ENCODE assay signal across 24 cellular contexts in genomic region chr15:76176059-76176458, GRCh38.
"Had no signal": no experiment of that assay in that cellular context is flagged by ENCODE, and none has a peak within 500 bp of the region (broad histone marks: within the 10 kb centered on the region; RNA-seq: fewer than 3 reads in every experiment).

No MANE protein-coding gene starts in this region.

- H3K4me1 ChIP-seq: body of pancreas had no signal

- H3K4me3 ChIP-seq: adrenal gland, body of pancreas, esophagus squamous epithelium had no signal

- H3K27ac ChIP-seq: body of pancreas, epithelial cell of prostate, esophagus squamous epithelium had no signal

- H3K9me3 ChIP-seq: adrenal gland, body of pancreas, esophagus squamous epithelium had no signal

- H3K36me3 ChIP-seq: adrenal gland, esophagus squamous epithelium had no signal

- H3K27me3 ChIP-seq: adrenal gland, body of pancreas had no signal

- DNase-seq: activated CD4-positive, alpha-beta memory T cell treated with anti-CD3 and anti-CD28 coated beads for 36 hours; activated CD4-positive, alpha-beta T cell treated with anti-CD3 and anti-CD28 coated beads for 36 hours; activated CD4-positive, alpha-beta T cell treated with anti-CD3 and anti-CD28 coated beads, Interleukin-2, amount 10 ng/mL, durations not matched to agents 24 days and 14 days; activated CD4-positive, CD25-positive, alpha-beta regulatory T cell; activated CD4-positive, CD25-positive, alpha-beta regulatory T cell treated with anti-CD3 and anti-CD28 coated beads, Interleukin-2, amount 50 U/mL, for 72 hours; activated CD8-positive, alpha-beta memory T cell treated with anti-CD3 and anti-CD28 coated beads, Interleukin-2, amount 10 ng/mL, durations not matched to agents 7 days and 5 days; activated CD8-positive, alpha-beta memory T cell treated with anti-CD3 and anti-CD28 coated beads, Interleukin-2, amount 50 U/mL, for 4 hours; activated CD8-positive, alpha-beta T cell treated with anti-CD3 and anti-CD28 coated beads, Interleukin-2, amount 10 ng/mL, durations not matched to agents 7 days and 5 days; activated effector memory CD4-positive, alpha-beta T cell treated with anti-CD3 and anti-CD28 coated beads, Interleukin-2, amount 50 U/mL, for 16 hours; activated naive CD4-positive, alpha-beta T cell treated with anti-CD3 and anti-CD28 coated beads for 36 hours; activated naive CD8-positive, alpha-beta T cell treated with anti-CD3 and anti-CD28 coated beads for 36 hours; activated naive CD8-positive, alpha-beta T cell treated with anti-CD3 and anti-CD28 coated beads, Interleukin-2, amount 50 U/mL, for 24 hours; activated T-cell treated with anti-CD3 and anti-CD28 coated beads, Interleukin-2, amount 50 U/mL, for 1 hour; activated T-cell treated with anti-CD3 and anti-CD28 coated beads, Interleukin-2, amount 50 U/mL, for 48 hours; aorta; body of pancreas; cortex of kidney; effector CD8-positive, alpha-beta T cell; esophagus squamous epithelium; foreskin melanocyte; glutamatergic neuron; T-helper 2 cell had no signal
